In the genomic region with DNA sequence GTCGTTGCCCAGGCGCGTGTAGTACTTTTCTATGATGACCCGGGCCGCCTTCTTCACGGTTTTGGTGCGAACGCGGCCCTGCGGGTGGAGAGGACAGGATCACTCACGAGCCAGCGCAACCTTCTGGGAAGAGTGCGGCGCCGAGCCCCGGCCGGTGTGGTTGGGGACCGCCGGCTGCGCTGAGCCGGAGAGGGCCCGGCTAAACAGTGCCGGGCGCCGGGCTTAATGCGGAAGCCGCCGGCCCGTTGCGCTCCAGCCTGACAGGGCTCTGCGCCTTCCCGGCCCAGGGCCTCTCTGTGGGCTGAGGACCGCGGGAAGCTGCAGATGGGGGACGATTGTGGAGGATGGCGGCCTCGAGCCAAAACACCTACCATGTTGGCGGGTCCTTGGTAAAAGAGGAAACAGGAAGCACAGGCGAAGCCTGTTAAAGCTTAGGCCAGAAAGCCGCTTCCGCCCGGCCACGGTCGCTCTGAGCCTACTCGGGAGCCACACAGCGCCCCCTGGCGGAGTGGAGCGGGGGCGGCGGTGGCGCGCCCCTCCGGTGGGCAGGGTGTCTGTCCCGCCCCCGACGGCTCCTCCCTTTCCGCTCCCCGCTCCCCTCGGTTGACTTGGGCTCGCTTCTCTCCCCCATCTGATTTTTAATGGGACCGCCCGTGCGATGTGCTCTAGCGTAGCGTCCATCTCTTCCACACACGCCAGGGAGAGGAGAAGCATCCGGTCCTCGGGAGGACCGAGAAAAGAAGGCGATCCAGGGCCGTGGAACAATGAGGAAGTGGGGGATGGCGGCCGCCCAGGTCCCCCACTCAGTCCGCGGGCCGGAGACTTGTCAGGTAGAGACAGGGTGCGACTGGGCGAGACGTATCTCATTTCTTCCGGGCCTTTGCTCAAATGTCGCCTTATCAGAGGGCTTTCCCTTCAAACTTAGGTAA, we compare ENCODE assay signal across 1 cellular context.
TF ChIP-seq lines count a peak whose summit lies in the region.

A gene (minus strand): TSS at position 403 of the 929 bp plus-strand sequence. CDS start 29 bp downstream, at position 374.

TF ChIP-seq in HepG2, 621 proteins besides CTCF, POLR2A, EP300 and RAD21 (continued from another document and continues in another):
- TF ChIP-seq, protein P1, sequence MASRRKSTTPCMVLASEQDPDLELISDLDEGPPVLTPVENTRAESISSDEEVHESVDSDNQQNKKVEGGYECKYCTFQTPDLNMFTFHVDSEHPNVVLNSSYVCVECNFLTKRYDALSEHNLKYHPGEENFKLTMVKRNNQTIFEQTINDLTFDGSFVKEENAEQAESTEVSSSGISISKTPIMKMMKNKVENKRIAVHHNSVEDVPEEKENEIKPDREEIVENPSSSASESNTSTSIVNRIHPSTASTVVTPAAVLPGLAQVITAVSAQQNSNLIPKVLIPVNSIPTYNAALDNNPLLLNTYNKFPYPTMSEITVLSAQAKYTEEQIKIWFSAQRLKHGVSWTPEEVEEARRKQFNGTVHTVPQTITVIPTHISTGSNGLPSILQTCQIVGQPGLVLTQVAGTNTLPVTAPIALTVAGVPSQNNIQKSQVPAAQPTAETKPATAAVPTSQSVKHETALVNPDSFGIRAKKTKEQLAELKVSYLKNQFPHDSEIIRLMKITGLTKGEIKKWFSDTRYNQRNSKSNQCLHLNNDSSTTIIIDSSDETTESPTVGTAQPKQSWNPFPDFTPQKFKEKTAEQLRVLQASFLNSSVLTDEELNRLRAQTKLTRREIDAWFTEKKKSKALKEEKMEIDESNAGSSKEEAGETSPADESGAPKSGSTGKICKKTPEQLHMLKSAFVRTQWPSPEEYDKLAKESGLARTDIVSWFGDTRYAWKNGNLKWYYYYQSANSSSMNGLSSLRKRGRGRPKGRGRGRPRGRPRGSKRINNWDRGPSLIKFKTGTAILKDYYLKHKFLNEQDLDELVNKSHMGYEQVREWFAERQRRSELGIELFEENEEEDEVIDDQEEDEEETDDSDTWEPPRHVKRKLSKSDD (CRISPR knock-in tag; IDR thresholded peaks at IDR 0.05; ENCODE audit: low read depth): peak; percentile 85; the same call in 1 of the 2 replicates
- 0 out of 2 replicates have a peak, but pooled peaks have one; percentile 61 for TF ChIP-seq SRY (CRISPR knock-in tag; IDR thresholded peaks at IDR 0.05)
- no peak for TF ChIP-seq MAFK (conservative IDR thresholded peaks at IDR 0.05 in 1 of 2, IDR thresholded peaks at IDR 0.05 in 1 of 2; ENCODE audit: low read length in 2 of 2)
- no peak for TF ChIP-seq ZBTB8A (CRISPR knock-in tag; IDR thresholded peaks at IDR 0.05; ENCODE audit: borderline replicate concordance, low read depth)
- TF ChIP-seq ZNF839 (CRISPR knock-in tag; IDR thresholded peaks at IDR 0.05; ENCODE audit: borderline replicate concordance): no peak
- TF ChIP-seq REXO4 (CRISPR knock-in tag; IDR thresholded peaks at IDR 0.05; ENCODE audit: borderline replicate concordance): no peak
- peak; percentile 21; the same call in 1 of the 2 replicates for TF ChIP-seq ARNT2 (CRISPR knock-in tag; IDR thresholded peaks at IDR 0.05; ENCODE audit: low read depth)
- TF ChIP-seq YY1 (IDR thresholded peaks at IDR 0.05; ENCODE audit: insufficient read depth, insufficient replicate concordance, low read depth, low read length): peak; percentile 87
- no peak for TF ChIP-seq NFE2 (CRISPR knock-in tag; IDR thresholded peaks at IDR 0.05)
- TF ChIP-seq ZBTB21 (CRISPR knock-in tag; IDR thresholded peaks at IDR 0.05): no peak
- TF ChIP-seq ZNF781 (CRISPR knock-in tag; IDR thresholded peaks at IDR 0.05; ENCODE audit: borderline replicate concordance, not compliant biosample characterization): peak; percentile 64
- no peak for TF ChIP-seq GTF3A (CRISPR knock-in tag; conservative IDR thresholded peaks at IDR 0.05)
- peak; percentile 83 for TF ChIP-seq ZNF543 (CRISPR knock-in tag; IDR thresholded peaks at IDR 0.05)
- TF ChIP-seq CHD2 (IDR thresholded peaks at IDR 0.05; ENCODE audit: low read depth, low read length): no peak
- peak; percentile 83 for TF ChIP-seq FOXK1 (CRISPR knock-in tag; IDR thresholded peaks at IDR 0.05; ENCODE audit: borderline replicate concordance, low read depth)
- 0 out of 2 replicates have a peak, but pooled peaks have one; percentile 38 for TF ChIP-seq ZNF776 (CRISPR knock-in tag; IDR thresholded peaks at IDR 0.05)
- no peak for TF ChIP-seq EHMT2 (IDR thresholded peaks at IDR 0.05; ENCODE audit: borderline replicate concordance, low read depth, low read length)
- TF ChIP-seq TEAD3 (CRISPR knock-in tag; optimal IDR thresholded peaks at IDR 0.05; ENCODE audit: borderline replicate concordance): peak; percentile 11
- no peak; the same call in 1 of the 2 replicates for TF ChIP-seq ZNF124 (CRISPR knock-in tag; IDR thresholded peaks at IDR 0.05)
- peak; percentile 65 for TF ChIP-seq MIXL1 (CRISPR knock-in tag; IDR thresholded peaks at IDR 0.05)
- TF ChIP-seq, protein P2, sequence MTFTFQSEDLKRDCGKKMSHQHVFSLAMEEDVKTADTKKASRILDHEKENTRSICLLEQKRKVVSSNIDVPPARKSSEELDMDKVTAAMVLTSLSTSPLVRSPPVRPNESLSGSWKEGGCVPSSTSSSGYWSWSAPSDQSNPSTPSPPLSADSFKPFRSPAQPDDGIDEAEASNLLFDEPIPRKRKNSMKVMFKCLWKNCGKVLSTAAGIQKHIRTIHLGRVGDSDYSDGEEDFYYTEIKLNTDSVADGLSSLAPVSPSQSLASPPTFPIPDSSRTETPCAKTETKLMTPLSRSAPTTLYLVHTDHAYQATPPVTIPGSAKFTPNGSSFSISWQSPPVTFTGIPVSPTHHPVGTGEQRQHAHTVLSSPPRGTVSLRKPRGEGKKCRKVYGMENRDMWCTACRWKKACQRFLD (CRISPR knock-in tag; IDR thresholded peaks at IDR 0.05; ENCODE audit: borderline replicate concordance): peak; percentile 58; the same call in 1 of the 2 replicates
- TF ChIP-seq SP1 (IDR thresholded peaks at IDR 0.05): no peak
- peak; percentile 77 for TF ChIP-seq SP1 (CRISPR knock-in tag; IDR thresholded peaks at IDR 0.05)
- TF ChIP-seq CBX1 (IDR thresholded peaks at IDR 0.05; ENCODE audit: low read depth): peak; percentile 83
- TF ChIP-seq ZNF616 (CRISPR knock-in tag; IDR thresholded peaks at IDR 0.05; ENCODE audit: low read depth): no peak
- peak; percentile 76 for TF ChIP-seq SP2 (CRISPR knock-in tag; IDR thresholded peaks at IDR 0.05)
- TF ChIP-seq FOXA1 (IDR thresholded peaks at IDR 0.05): no peak
- TF ChIP-seq FOXA1 (CRISPR knock-in tag; IDR thresholded peaks at IDR 0.05): no peak
- TF ChIP-seq, protein P3, sequence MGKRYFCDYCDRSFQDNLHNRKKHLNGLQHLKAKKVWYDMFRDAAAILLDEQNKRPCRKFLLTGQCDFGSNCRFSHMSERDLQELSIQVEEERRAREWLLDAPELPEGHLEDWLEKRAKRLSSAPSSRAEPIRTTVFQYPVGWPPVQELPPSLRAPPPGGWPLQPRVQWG (CRISPR knock-in tag; IDR thresholded peaks at IDR 0.05; ENCODE audit: borderline replicate concordance, low read depth): no peak
- TF ChIP-seq, protein P4, sequence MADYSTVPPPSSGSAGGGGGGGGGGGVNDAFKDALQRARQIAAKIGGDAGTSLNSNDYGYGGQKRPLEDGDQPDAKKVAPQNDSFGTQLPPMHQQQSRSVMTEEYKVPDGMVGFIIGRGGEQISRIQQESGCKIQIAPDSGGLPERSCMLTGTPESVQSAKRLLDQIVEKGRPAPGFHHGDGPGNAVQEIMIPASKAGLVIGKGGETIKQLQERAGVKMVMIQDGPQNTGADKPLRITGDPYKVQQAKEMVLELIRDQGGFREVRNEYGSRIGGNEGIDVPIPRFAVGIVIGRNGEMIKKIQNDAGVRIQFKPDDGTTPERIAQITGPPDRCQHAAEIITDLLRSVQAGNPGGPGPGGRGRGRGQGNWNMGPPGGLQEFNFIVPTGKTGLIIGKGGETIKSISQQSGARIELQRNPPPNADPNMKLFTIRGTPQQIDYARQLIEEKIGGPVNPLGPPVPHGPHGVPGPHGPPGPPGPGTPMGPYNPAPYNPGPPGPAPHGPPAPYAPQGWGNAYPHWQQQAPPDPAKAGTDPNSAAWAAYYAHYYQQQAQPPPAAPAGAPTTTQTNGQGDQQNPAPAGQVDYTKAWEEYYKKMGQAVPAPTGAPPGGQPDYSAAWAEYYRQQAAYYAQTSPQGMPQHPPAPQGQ (CRISPR knock-in tag; IDR thresholded peaks at IDR 0.05; ENCODE audit: borderline replicate concordance): no peak
- TF ChIP-seq MED1 (CRISPR knock-in tag; IDR thresholded peaks at IDR 0.05): peak; percentile 89
- TF ChIP-seq IRF2 (CRISPR knock-in tag; IDR thresholded peaks at IDR 0.05): peak; percentile 93
- no peak for TF ChIP-seq ZNF674 (CRISPR knock-in tag; IDR thresholded peaks at IDR 0.05; ENCODE audit: low read depth)
- TF ChIP-seq, protein P5, sequence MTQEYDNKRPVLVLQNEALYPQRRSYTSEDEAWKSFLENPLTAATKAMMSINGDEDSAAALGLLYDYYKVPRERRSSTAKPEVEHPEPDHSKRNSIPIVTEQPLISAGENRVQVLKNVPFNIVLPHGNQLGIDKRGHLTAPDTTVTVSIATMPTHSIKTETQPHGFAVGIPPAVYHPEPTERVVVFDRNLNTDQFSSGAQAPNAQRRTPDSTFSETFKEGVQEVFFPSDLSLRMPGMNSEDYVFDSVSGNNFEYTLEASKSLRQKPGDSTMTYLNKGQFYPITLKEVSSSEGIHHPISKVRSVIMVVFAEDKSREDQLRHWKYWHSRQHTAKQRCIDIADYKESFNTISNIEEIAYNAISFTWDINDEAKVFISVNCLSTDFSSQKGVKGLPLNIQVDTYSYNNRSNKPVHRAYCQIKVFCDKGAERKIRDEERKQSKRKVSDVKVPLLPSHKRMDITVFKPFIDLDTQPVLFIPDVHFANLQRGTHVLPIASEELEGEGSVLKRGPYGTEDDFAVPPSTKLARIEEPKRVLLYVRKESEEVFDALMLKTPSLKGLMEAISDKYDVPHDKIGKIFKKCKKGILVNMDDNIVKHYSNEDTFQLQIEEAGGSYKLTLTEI (CRISPR knock-in tag; conservative IDR thresholded peaks at IDR 0.05): no peak
- TF ChIP-seq ZNF205 (CRISPR knock-in tag; IDR thresholded peaks at IDR 0.05): no peak; the same call in 1 of the 2 replicates
- TF ChIP-seq, protein P6, sequence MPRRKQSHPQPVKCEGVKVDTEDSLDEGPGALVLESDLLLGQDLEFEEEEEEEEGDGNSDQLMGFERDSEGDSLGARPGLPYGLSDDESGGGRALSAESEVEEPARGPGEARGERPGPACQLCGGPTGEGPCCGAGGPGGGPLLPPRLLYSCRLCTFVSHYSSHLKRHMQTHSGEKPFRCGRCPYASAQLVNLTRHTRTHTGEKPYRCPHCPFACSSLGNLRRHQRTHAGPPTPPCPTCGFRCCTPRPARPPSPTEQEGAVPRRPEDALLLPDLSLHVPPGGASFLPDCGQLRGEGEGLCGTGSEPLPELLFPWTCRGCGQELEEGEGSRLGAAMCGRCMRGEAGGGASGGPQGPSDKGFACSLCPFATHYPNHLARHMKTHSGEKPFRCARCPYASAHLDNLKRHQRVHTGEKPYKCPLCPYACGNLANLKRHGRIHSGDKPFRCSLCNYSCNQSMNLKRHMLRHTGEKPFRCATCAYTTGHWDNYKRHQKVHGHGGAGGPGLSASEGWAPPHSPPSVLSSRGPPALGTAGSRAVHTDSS (CRISPR knock-in tag; conservative IDR thresholded peaks at IDR 0.05): 0 out of 2 replicates have a peak, but pooled peaks have one; percentile 49
- TF ChIP-seq ZKSCAN5 (CRISPR knock-in tag; IDR thresholded peaks at IDR 0.05): no peak
- TF ChIP-seq ZNF670 (CRISPR knock-in tag; IDR thresholded peaks at IDR 0.05; ENCODE audit: borderline replicate concordance): 0 out of 2 replicates have a peak, but pooled peaks have one; percentile 74
- peak; percentile 97 for TF ChIP-seq TARDBP (CRISPR knock-in tag; IDR thresholded peaks at IDR 0.05)
- peak; percentile 91 for TF ChIP-seq ZBTB7B (CRISPR knock-in tag; IDR thresholded peaks at IDR 0.05)
- TF ChIP-seq SAP130 (CRISPR knock-in tag; IDR thresholded peaks at IDR 0.05; ENCODE audit: low read depth): peak; percentile 92
- 0 out of 2 replicates have a peak, but pooled peaks have one; percentile 85 for TF ChIP-seq ZFP62 (CRISPR knock-in tag; IDR thresholded peaks at IDR 0.05)
- TF ChIP-seq ZNF749 (CRISPR knock-in tag; IDR thresholded peaks at IDR 0.05; ENCODE audit: borderline replicate concordance): peak; percentile 92; the same call in 1 of the 2 replicates
- no peak for TF ChIP-seq SSRP1 (CRISPR knock-in tag; IDR thresholded peaks at IDR 0.05)
- TF ChIP-seq, protein P7, sequence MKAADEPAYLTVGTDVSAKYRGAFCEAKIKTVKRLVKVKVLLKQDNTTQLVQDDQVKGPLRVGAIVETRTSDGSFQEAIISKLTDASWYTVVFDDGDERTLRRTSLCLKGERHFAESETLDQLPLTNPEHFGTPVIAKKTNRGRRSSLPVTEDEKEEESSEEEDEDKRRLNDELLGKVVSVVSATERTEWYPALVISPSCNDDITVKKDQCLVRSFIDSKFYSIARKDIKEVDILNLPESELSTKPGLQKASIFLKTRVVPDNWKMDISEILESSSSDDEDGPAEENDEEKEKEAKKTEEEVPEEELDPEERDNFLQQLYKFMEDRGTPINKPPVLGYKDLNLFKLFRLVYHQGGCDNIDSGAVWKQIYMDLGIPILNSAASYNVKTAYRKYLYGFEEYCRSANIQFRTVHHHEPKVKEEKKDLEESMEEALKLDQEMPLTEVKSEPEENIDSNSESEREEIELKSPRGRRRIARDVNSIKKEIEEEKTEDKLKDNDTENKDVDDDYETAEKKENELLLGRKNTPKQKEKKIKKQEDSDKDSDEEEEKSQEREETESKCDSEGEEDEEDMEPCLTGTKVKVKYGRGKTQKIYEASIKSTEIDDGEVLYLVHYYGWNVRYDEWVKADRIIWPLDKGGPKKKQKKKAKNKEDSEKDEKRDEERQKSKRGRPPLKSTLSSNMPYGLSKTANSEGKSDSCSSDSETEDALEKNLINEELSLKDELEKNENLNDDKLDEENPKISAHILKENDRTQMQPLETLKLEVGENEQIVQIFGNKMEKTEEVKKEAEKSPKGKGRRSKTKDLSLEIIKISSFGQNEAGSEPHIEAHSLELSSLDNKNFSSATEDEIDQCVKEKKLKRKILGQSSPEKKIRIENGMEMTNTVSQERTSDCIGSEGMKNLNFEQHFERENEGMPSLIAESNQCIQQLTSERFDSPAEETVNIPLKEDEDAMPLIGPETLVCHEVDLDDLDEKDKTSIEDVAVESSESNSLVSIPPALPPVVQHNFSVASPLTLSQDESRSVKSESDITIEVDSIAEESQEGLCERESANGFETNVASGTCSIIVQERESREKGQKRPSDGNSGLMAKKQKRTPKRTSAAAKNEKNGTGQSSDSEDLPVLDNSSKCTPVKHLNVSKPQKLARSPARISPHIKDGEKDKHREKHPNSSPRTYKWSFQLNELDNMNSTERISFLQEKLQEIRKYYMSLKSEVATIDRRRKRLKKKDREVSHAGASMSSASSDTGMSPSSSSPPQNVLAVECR (CRISPR knock-in tag; IDR thresholded peaks at IDR 0.05; ENCODE audit: borderline replicate concordance): peak; percentile 94
- TF ChIP-seq SOX6 (IDR thresholded peaks at IDR 0.05): no peak
- no peak; the same call in 1 of the 2 replicates for TF ChIP-seq SOX6 (CRISPR knock-in tag; IDR thresholded peaks at IDR 0.05)
- TF ChIP-seq, protein P8, sequence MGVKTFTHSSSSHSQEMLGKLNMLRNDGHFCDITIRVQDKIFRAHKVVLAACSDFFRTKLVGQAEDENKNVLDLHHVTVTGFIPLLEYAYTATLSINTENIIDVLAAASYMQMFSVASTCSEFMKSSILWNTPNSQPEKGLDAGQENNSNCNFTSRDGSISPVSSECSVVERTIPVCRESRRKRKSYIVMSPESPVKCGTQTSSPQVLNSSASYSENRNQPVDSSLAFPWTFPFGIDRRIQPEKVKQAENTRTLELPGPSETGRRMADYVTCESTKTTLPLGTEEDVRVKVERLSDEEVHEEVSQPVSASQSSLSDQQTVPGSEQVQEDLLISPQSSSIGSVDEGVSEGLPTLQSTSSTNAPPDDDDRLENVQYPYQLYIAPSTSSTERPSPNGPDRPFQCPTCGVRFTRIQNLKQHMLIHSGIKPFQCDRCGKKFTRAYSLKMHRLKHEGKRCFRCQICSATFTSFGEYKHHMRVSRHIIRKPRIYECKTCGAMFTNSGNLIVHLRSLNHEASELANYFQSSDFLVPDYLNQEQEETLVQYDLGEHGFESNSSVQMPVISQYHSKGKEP (CRISPR knock-in tag; IDR thresholded peaks at IDR 0.05): 0 out of 2 replicates have a peak, but pooled peaks have one; percentile 32
